Comparison of ENCODE assay signal across 2 cellular contexts in the genomic region with DNA sequence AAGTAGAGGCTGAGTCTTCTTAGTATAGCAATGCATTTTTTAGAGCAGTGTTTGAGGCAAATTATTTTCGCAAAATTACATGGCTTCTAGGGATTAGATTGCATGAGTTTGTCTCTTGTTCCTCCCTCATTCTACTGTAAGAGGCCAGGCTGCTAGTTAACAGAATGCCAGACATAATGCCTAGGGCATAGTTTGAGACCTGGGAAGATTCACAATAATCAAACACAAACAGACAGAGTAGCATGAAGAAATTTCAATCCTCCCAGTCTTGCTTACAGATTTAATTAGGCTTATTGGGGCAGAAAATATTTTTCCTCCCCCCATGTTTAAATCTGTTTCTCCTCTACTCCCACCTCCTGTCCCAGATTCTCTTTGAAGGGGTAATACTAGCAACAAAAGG.
TF ChIP-seq lines count a peak whose summit lies in the region.

No MANE protein-coding gene starts in this region.

TF ChIP-seq in A549, 52 proteins besides CTCF, POLR2A, EP300 and RAD21:
- TF ChIP-seq BCL3 (IDR thresholded peaks at IDR 0.05) = no peak
- TF ChIP-seq ATOH8 (CRISPR knock-in tag; IDR thresholded peaks at IDR 0.05; ENCODE audit: low read depth) = no peak
- TF ChIP-seq ZNF302 (CRISPR knock-in tag; IDR thresholded peaks at IDR 0.05) = no peak
- no peak for TF ChIP-seq PHF8 (IDR thresholded peaks at IDR 0.05; ENCODE audit: borderline replicate concordance, low read depth)
- TF ChIP-seq GATA3 (IDR thresholded peaks at IDR 0.05; ENCODE audit: borderline replicate concordance) = no peak
- no peak for TF ChIP-seq EHF (CRISPR knock-in tag; IDR thresholded peaks at IDR 0.05)
- no peak for TF ChIP-seq NR3C1 (IDR thresholded peaks at IDR 0.05)
- TF ChIP-seq NPAS2 (CRISPR knock-in tag; IDR thresholded peaks at IDR 0.05; ENCODE audit: borderline replicate concordance) = no peak

TF ChIP-seq in HepG2, 621 proteins besides CTCF, POLR2A, EP300 and RAD21:
- TF ChIP-seq TEAD2 (CRISPR knock-in tag; IDR thresholded peaks at IDR 0.05) = no peak
- TF ChIP-seq ZNF883 (CRISPR knock-in tag; IDR thresholded peaks at IDR 0.05; ENCODE audit: not compliant biosample characterization) = no peak
- TF ChIP-seq SMC3 (IDR thresholded peaks at IDR 0.05; ENCODE audit: low read length) = no peak
- TF ChIP-seq ZSCAN20 (CRISPR knock-in tag; IDR thresholded peaks at IDR 0.05; ENCODE audit: borderline replicate concordance) = no peak
- no peak for TF ChIP-seq GATAD1 (CRISPR knock-in tag; IDR thresholded peaks at IDR 0.05)
- TF ChIP-seq, protein P1, sequence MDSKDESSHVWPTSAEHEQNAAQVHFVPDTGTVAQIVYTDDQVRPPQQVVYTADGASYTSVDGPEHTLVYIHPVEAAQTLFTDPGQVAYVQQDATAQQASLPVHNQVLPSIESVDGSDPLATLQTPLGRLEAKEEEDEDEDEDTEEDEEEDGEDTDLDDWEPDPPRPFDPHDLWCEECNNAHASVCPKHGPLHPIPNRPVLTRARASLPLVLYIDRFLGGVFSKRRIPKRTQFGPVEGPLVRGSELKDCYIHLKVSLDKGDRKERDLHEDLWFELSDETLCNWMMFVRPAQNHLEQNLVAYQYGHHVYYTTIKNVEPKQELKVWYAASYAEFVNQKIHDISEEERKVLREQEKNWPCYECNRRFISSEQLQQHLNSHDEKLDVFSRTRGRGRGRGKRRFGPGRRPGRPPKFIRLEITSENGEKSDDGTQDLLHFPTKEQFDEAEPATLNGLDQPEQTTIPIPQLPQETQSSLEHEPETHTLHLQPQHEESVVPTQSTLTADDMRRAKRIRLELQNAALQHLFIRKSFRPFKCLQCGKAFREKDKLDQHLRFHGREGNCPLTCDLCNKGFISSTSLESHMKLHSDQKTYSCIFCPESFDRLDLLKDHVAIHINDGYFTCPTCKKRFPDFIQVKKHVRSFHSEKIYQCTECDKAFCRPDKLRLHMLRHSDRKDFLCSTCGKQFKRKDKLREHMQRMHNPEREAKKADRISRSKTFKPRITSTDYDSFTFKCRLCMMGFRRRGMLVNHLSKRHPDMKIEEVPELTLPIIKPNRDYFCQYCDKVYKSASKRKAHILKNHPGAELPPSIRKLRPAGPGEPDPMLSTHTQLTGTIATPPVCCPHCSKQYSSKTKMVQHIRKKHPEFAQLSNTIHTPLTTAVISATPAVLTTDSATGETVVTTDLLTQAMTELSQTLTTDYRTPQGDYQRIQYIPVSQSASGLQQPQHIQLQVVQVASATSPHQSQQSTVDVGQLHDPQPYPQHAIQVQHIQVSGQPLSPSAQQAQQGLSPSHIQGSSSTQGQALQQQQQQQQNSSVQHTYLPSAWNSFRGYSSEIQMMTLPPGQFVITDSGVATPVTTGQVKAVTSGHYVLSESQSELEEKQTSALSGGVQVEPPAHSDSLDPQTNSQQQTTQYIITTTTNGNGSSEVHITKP (CRISPR knock-in tag; IDR thresholded peaks at IDR 0.05; ENCODE audit: low read depth) = no peak
- no peak for TF ChIP-seq ZFP90 (CRISPR knock-in tag; IDR thresholded peaks at IDR 0.05; ENCODE audit: borderline replicate concordance)
- TF ChIP-seq, protein P2, sequence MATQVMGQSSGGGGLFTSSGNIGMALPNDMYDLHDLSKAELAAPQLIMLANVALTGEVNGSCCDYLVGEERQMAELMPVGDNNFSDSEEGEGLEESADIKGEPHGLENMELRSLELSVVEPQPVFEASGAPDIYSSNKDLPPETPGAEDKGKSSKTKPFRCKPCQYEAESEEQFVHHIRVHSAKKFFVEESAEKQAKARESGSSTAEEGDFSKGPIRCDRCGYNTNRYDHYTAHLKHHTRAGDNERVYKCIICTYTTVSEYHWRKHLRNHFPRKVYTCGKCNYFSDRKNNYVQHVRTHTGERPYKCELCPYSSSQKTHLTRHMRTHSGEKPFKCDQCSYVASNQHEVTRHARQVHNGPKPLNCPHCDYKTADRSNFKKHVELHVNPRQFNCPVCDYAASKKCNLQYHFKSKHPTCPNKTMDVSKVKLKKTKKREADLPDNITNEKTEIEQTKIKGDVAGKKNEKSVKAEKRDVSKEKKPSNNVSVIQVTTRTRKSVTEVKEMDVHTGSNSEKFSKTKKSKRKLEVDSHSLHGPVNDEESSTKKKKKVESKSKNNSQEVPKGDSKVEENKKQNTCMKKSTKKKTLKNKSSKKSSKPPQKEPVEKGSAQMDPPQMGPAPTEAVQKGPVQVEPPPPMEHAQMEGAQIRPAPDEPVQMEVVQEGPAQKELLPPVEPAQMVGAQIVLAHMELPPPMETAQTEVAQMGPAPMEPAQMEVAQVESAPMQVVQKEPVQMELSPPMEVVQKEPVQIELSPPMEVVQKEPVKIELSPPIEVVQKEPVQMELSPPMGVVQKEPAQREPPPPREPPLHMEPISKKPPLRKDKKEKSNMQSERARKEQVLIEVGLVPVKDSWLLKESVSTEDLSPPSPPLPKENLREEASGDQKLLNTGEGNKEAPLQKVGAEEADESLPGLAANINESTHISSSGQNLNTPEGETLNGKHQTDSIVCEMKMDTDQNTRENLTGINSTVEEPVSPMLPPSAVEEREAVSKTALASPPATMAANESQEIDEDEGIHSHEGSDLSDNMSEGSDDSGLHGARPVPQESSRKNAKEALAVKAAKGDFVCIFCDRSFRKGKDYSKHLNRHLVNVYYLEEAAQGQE (IDR thresholded peaks at IDR 0.05; ENCODE audit: borderline replicate concordance in 1 of 2, low read depth in 1 of 2, low read length in 2 of 2) = no peak
- TF ChIP-seq TIGD3 (CRISPR knock-in tag; IDR thresholded peaks at IDR 0.05; ENCODE audit: borderline replicate concordance) = no peak
- no peak for TF ChIP-seq ERF (CRISPR knock-in tag; IDR thresholded peaks at IDR 0.05)
- TF ChIP-seq ARHGAP35 (CRISPR knock-in tag; IDR thresholded peaks at IDR 0.05; ENCODE audit: borderline replicate concordance) = no peak
- no peak for TF ChIP-seq ZBTB8A (CRISPR knock-in tag; IDR thresholded peaks at IDR 0.05; ENCODE audit: borderline replicate concordance, low read depth)
- no peak for TF ChIP-seq KMT2B (CRISPR knock-in tag; IDR thresholded peaks at IDR 0.05)
- TF ChIP-seq, protein P3, sequence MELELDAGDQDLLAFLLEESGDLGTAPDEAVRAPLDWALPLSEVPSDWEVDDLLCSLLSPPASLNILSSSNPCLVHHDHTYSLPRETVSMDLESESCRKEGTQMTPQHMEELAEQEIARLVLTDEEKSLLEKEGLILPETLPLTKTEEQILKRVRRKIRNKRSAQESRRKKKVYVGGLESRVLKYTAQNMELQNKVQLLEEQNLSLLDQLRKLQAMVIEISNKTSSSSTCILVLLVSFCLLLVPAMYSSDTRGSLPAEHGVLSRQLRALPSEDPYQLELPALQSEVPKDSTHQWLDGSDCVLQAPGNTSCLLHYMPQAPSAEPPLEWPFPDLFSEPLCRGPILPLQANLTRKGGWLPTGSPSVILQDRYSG (CRISPR knock-in tag; IDR thresholded peaks at IDR 0.05) = no peak
- TF ChIP-seq CHD2 (IDR thresholded peaks at IDR 0.05; ENCODE audit: low read depth, low read length) = no peak
- TF ChIP-seq BRCA1 (CRISPR knock-in tag; IDR thresholded peaks at IDR 0.05) = no peak
- TF ChIP-seq, protein P4, sequence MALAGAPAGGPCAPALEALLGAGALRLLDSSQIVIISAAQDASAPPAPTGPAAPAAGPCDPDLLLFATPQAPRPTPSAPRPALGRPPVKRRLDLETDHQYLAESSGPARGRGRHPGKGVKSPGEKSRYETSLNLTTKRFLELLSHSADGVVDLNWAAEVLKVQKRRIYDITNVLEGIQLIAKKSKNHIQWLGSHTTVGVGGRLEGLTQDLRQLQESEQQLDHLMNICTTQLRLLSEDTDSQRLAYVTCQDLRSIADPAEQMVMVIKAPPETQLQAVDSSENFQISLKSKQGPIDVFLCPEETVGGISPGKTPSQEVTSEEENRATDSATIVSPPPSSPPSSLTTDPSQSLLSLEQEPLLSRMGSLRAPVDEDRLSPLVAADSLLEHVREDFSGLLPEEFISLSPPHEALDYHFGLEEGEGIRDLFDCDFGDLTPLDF (CRISPR knock-in tag; IDR thresholded peaks at IDR 0.05) = no peak
- no peak for TF ChIP-seq KDM5B (CRISPR knock-in tag; IDR thresholded peaks at IDR 0.05; ENCODE audit: borderline replicate concordance)
- TF ChIP-seq NR1H2 (CRISPR knock-in tag; IDR thresholded peaks at IDR 0.05; ENCODE audit: borderline replicate concordance, low read depth) = no peak
